Comparison of ENCODE assay signal across 23 cellular contexts in genomic region chr3:104438761-104439160, GRCh38.
DNase-seq lines count a peak whose midpoint lies in the region; TF ChIP-seq lines count a peak whose summit lies in the region.
"Had no signal": no experiment of that assay in that cellular context is flagged by ENCODE, and none has a peak within 500 bp of the region (broad histone marks: within the 10 kb centered on the region; RNA-seq: fewer than 3 reads in every experiment).

No MANE protein-coding gene starts in this region.

- peaks cover 9% of the 10 kb centered on the region for H3F3A ChIP-seq in smooth muscle cell (ENCODE audit: low read depth)

- H3K27ac Mint-ChIP-seq in chondrocyte (ENCODE audit: unreplicated experiment): no peak overlapping the region
- H3K27ac Mint-ChIP-seq: activated CD4-positive, alpha-beta T cell treated with anti-CD3 and anti-CD28 coated beads, Interleukin-2, amount 10 ng/mL, durations not matched to agents 24 days and 14 days; activated naive CD8-positive, alpha-beta T cell treated with anti-CD3 and anti-CD28 coated beads for 36 hours; B cell; naive thymus-derived CD8-positive, alpha-beta T cell; T-cell had no signal

- WGBS in smooth muscle cell (ENCODE audit: low lambda C conversion rate): 46% methylated on average over 2 of the region's 2 CpGs

- no peaks in the 10 kb centered on the region for H3K9me3 Mint-ChIP-seq in chondrocyte (ENCODE audit: low read depth)
- H3K9me3 Mint-ChIP-seq: activated CD4-positive, alpha-beta T cell treated with anti-CD3 and anti-CD28 coated beads, Interleukin-2, amount 10 ng/mL, durations not matched to agents 24 days and 14 days; activated naive CD8-positive, alpha-beta T cell treated with anti-CD3 and anti-CD28 coated beads for 36 hours; T-cell had no signal

- no peaks in the 10 kb centered on the region for H3K27me3 Mint-ChIP-seq in chondrocyte (ENCODE audit: low read depth)
- H3K27me3 Mint-ChIP-seq: activated CD4-positive, alpha-beta T cell treated with anti-CD3 and anti-CD28 coated beads, Interleukin-2, amount 10 ng/mL, durations not matched to agents 24 days and 14 days; activated naive CD8-positive, alpha-beta T cell treated with anti-CD3 and anti-CD28 coated beads for 36 hours; B cell had no signal

- H3K27ac ChIP-seq in HUES48 (ENCODE audit: low read depth, low read length) (peak overlapping the region; percentile 83), SK-N-MC (peak overlapping the region; percentile 96), smooth muscle cell (ENCODE audit: low read depth) (no peak overlapping the region)
- H3K27ac ChIP-seq: body of pancreas, tibial artery had no signal

- H4K20me1 ChIP-seq in smooth muscle cell (ENCODE audit: low read depth): no peaks in the 10 kb centered on the region

- H3K9ac ChIP-seq in HUES48 (ENCODE audit: low read depth, low read length) (no peak overlapping the region), SK-N-MC (ENCODE audit: insufficient read length) (no peak overlapping the region), iPS-15b (ENCODE audit: low read depth, low read length) (peak overlapping the region; percentile 32), smooth muscle cell (ENCODE audit: low read depth) (no peak overlapping the region)

- H3K36me3 Mint-ChIP-seq in chondrocyte (ENCODE audit: low read depth): no peaks in the 10 kb centered on the region
- H3K36me3 Mint-ChIP-seq: activated naive CD8-positive, alpha-beta T cell treated with anti-CD3 and anti-CD28 coated beads for 36 hours; naive thymus-derived CD8-positive, alpha-beta T cell; T-cell had no signal

- H2AFZ ChIP-seq in smooth muscle cell (ENCODE audit: low read depth): no peak overlapping the region

- H3K27me3 ChIP-seq in HUES48 (ENCODE audit: control insufficient read depth, insufficient read depth, low read length) (no peaks in the 10 kb centered on the region), iPS-15b (ENCODE audit: control insufficient read depth, insufficient read depth, low read length) (no peaks in the 10 kb centered on the region), smooth muscle cell (ENCODE audit: low read depth) (no peaks in the 10 kb centered on the region)
- H3K27me3 ChIP-seq: body of pancreas, tibial artery had no signal

- H3K9me3 ChIP-seq in HUES48 (ENCODE audit: control insufficient read depth, insufficient read depth, low read length): no peaks in the 10 kb centered on the region
- H3K9me3 ChIP-seq in SK-N-MC (ENCODE audit: low read depth, low read length): no peaks in the 10 kb centered on the region
- no peaks in the 10 kb centered on the region for H3K9me3 ChIP-seq in iPS-15b (ENCODE audit: control insufficient read depth, insufficient read depth, low read length)
- no peaks in the 10 kb centered on the region for H3K9me3 ChIP-seq in smooth muscle cell (replicated peaks; ENCODE audit: low read depth)
- H3K9me3 ChIP-seq: body of pancreas, HAP-1, tibial artery had no signal

- H3K36me3 ChIP-seq in HUES48 (ENCODE audit: control insufficient read depth, insufficient read depth, low read length) (no peaks in the 10 kb centered on the region), SK-N-MC (ENCODE audit: insufficient read depth, low read length) (no peaks in the 10 kb centered on the region), iPS-15b (ENCODE audit: control insufficient read depth, insufficient read depth, low read length) (no peaks in the 10 kb centered on the region), smooth muscle cell (ENCODE audit: low read depth) (no peaks in the 10 kb centered on the region)
- H3K36me3 ChIP-seq: HAP-1, tibial artery had no signal

- no peaks in the 10 kb centered on the region for H3K79me2 ChIP-seq in smooth muscle cell (ENCODE audit: low read depth)

- H3K4me2 ChIP-seq in smooth muscle cell: peak overlapping the region; percentile 58

- H3K4me3 Mint-ChIP-seq in chondrocyte (ENCODE audit: unreplicated experiment): no peak overlapping the region
- H3K4me3 Mint-ChIP-seq: activated CD4-positive, alpha-beta T cell treated with anti-CD3 and anti-CD28 coated beads, Interleukin-2, amount 10 ng/mL, durations not matched to agents 24 days and 14 days; activated naive CD8-positive, alpha-beta T cell treated with anti-CD3 and anti-CD28 coated beads for 36 hours; B cell; naive thymus-derived CD8-positive, alpha-beta T cell; T-cell had no signal

- DNase-seq in SK-N-MC (ENCODE audit: low read depth, low spot score) (no peak), smooth muscle cell (lab: John Stamatoyannopoulos, UW; ENCODE audit: unreplicated experiment) (no peak), anterior cingulate cortex (lab: John Stamatoyannopoulos, UW) (no peak), RPMI8226 (no peak), chondrocyte (ENCODE audit: low spot score) (no peak)
- DNase-seq: activated CD4-positive, alpha-beta T cell treated with anti-CD3 and anti-CD28 coated beads, Interleukin-2, amount 10 ng/mL, durations not matched to agents 24 days and 14 days; activated naive CD8-positive, alpha-beta T cell treated with anti-CD3 and anti-CD28 coated beads for 36 hours; body of pancreas; DMS79 treated with DMSO at 0.1 percent for 48 hours; naive thymus-derived CD8-positive, alpha-beta T cell; NCI-H1105 treated with DMSO at 0.1 percent for 48 hours; NCI-H2081 treated with DMSO at 0.1 percent for 48 hours; NCI-H510A; posterior cingulate gyrus; SHP77 treated with DMSO at 0.1 percent for 48 hours; stimulated activated CD4-positive, alpha-beta T cell treated with anti-CD3 and anti-CD28 coated beads, Interleukin-2, amount 100 ng/mL, for 24 hours; stimulated activated naive CD4-positive, alpha-beta T cell; T-cell; tibial artery had no signal

- H3K4me3 ChIP-seq in HUES48 (ENCODE audit: low read depth, low read length) (no peak overlapping the region; the same call in 1 of the 2 replicates), SK-N-MC (peak overlapping the region; percentile 70), iPS-15b (ENCODE audit: low read depth, low read length) (peak overlapping the region; percentile 8), smooth muscle cell (no peak overlapping the region)
- H3K4me3 ChIP-seq: body of pancreas, HAP-1, tibial artery had no signal

- H3K4me1 Mint-ChIP-seq in chondrocyte (ENCODE audit: low read depth): peaks cover 36% of the 10 kb centered on the region
- H3K4me1 Mint-ChIP-seq: activated CD4-positive, alpha-beta T cell treated with anti-CD3 and anti-CD28 coated beads, Interleukin-2, amount 10 ng/mL, durations not matched to agents 24 days and 14 days; activated naive CD8-positive, alpha-beta T cell treated with anti-CD3 and anti-CD28 coated beads for 36 hours; naive thymus-derived CD8-positive, alpha-beta T cell; T-cell had no signal

- TF ChIP-seq CTCF in smooth muscle cell (IDR thresholded peaks at IDR 0.05; ENCODE audit: borderline replicate concordance, insufficient read depth, poor library complexity, severe bottlenecking): no peak
- TF ChIP-seq CTCF in chondrocyte (IDR thresholded peaks at IDR 0.05): no peak

- peaks cover 33% of the 10 kb centered on the region for H3K4me1 ChIP-seq in HUES48 (ENCODE audit: control insufficient read depth, insufficient read depth, low read length)
- H3K4me1 ChIP-seq in iPS-15b (ENCODE audit: control insufficient read depth, insufficient read depth, low read length): peaks cover 31% of the 10 kb centered on the region
- peaks cover 31% of the 10 kb centered on the region for H3K4me1 ChIP-seq in smooth muscle cell (ENCODE audit: low read depth)
- H3K4me1 ChIP-seq: body of pancreas had no signal

Comparison
In these comparisons a context has a peak if more than half of its experiments do, and no peak if none do; other contexts are left out.
1. H3K4me3 ChIP-seq: peak in SK-N-MC (single experiment) and iPS-15b (single experiment); none in HUES48 (single experiment) and smooth muscle cell (single experiment).